ENCODE assay signal across 1 cellular context in the genomic region with DNA sequence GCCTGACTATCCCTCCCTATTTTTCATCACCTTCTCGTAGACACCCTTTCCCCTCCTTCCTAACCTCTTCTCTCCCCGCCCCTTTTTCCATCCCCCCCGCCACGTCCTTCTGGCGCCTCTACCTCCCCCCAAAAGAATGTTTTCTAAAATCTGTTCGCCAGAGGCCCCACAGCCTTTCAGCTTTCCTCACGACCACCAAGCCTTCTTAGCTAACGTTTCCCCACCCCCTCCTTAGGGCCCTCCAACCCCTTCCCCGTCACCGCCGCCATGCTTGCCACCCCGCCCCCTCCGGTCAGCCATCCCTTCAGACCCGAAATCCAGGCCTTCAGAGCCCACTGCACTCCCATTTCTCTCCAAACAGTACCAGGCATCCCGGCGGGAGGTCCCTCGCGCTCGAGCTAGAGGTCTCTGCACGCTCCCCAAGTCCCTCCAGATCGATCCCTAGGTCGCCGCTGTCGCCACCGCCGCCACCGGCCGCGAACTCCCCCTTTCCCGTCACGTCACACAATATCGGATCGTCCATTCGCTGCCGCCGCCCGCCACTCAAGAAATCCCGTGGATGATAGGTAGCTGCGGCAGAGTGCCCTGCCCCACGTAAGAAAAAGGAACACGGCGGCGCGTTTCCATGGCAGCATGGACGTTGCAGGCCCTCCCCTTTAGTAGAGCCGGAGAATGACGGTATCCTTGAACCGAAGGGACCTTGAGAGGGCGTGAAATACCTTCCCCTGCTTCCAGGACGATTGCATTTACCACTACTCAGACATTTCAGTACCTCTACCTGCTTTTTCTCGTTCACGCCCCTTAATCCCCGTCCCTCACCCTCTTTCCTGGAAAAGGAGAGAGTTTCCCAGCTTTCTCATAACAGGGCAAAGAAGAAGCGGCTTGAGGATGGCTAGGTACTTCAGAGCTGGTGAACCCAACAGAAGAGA.
TF ChIP-seq lines count a peak whose summit lies in the region.

A gene with protein sequence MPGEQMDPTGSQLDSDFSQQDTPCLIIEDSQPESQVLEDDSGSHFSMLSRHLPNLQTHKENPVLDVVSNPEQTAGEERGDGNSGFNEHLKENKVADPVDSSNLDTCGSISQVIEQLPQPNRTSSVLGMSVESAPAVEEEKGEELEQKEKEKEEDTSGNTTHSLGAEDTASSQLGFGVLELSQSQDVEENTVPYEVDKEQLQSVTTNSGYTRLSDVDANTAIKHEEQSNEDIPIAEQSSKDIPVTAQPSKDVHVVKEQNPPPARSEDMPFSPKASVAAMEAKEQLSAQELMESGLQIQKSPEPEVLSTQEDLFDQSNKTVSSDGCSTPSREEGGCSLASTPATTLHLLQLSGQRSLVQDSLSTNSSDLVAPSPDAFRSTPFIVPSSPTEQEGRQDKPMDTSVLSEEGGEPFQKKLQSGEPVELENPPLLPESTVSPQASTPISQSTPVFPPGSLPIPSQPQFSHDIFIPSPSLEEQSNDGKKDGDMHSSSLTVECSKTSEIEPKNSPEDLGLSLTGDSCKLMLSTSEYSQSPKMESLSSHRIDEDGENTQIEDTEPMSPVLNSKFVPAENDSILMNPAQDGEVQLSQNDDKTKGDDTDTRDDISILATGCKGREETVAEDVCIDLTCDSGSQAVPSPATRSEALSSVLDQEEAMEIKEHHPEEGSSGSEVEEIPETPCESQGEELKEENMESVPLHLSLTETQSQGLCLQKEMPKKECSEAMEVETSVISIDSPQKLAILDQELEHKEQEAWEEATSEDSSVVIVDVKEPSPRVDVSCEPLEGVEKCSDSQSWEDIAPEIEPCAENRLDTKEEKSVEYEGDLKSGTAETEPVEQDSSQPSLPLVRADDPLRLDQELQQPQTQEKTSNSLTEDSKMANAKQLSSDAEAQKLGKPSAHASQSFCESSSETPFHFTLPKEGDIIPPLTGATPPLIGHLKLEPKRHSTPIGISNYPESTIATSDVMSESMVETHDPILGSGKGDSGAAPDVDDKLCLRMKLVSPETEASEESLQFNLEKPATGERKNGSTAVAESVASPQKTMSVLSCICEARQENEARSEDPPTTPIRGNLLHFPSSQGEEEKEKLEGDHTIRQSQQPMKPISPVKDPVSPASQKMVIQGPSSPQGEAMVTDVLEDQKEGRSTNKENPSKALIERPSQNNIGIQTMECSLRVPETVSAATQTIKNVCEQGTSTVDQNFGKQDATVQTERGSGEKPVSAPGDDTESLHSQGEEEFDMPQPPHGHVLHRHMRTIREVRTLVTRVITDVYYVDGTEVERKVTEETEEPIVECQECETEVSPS (N-terminal part only) (minus strand): TSS at position 484 of the 929 bp plus-strand sequence. CDS start 113 bp downstream, at position 371.

TF ChIP-seq in K562, 482 proteins besides CTCF, POLR2A, EP300 and RAD21 (continued from another document and continues in another):
- TF ChIP-seq, protein P1, sequence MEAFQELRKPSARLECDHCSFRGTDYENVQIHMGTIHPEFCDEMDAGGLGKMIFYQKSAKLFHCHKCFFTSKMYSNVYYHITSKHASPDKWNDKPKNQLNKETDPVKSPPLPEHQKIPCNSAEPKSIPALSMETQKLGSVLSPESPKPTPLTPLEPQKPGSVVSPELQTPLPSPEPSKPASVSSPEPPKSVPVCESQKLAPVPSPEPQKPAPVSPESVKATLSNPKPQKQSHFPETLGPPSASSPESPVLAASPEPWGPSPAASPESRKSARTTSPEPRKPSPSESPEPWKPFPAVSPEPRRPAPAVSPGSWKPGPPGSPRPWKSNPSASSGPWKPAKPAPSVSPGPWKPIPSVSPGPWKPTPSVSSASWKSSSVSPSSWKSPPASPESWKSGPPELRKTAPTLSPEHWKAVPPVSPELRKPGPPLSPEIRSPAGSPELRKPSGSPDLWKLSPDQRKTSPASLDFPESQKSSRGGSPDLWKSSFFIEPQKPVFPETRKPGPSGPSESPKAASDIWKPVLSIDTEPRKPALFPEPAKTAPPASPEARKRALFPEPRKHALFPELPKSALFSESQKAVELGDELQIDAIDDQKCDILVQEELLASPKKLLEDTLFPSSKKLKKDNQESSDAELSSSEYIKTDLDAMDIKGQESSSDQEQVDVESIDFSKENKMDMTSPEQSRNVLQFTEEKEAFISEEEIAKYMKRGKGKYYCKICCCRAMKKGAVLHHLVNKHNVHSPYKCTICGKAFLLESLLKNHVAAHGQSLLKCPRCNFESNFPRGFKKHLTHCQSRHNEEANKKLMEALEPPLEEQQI (IDR thresholded peaks at IDR 0.05): no peak
- TF ChIP-seq LARP7 (IDR thresholded peaks at IDR 0.05) (peak; percentile 54; the same call in 1 of the 2 replicates), SMAD3 (CRISPR knock-in tag; conservative IDR thresholded peaks at IDR 0.05) (no peak), PHF8 (IDR thresholded peaks at IDR 0.05; ENCODE audit: borderline replicate concordance, low read length) (peak; percentile 80; the same call in 1 of the 2 replicates), SRSF1 (IDR thresholded peaks at IDR 0.05; ENCODE audit: low read depth, low read length) (no peak), CBFA2T2 (conservative IDR thresholded peaks at IDR 0.05) (no peak), KAT2B (IDR thresholded peaks at IDR 0.05; ENCODE audit: low read depth, low read length) (no peak), MYBL2 (IDR thresholded peaks at IDR 0.05; ENCODE audit: low read depth) (no peak), MYBL2 (CRISPR knock-in tag; IDR thresholded peaks at IDR 0.05; ENCODE audit: borderline replicate concordance) (no peak), SUPT5H (IDR thresholded peaks at IDR 0.05) (peak; percentile 72), NCOA2 (IDR thresholded peaks at IDR 0.05; ENCODE audit: partially characterized antibody in 2 of 2) (no peak), HNRNPUL1 (IDR thresholded peaks at IDR 0.05; ENCODE audit: low read length) (no peak), L3MBTL2 (IDR thresholded peaks at IDR 0.05) (peak; percentile 35; the same call in 1 of the 2 replicates), SRSF7 (optimal IDR thresholded peaks at IDR 0.05; ENCODE audit: low read depth, low read length) (no peak), MTF1 (CRISPR knock-in tag; IDR thresholded peaks at IDR 0.05; ENCODE audit: borderline replicate concordance) (no peak), CEBPB (tag; IDR thresholded peaks at IDR 0.05) (no peak), MBD2 (IDR thresholded peaks at IDR 0.05; ENCODE audit: borderline replicate concordance, low read depth) (peak; percentile 94), NR2C1 (IDR thresholded peaks at IDR 0.05) (no peak), NR2C1 (tag; IDR thresholded peaks at IDR 0.05) (0 out of 2 replicates have a peak, but pooled peaks have one; percentile 6), ZNF699 (CRISPR knock-in tag; IDR thresholded peaks at IDR 0.05; ENCODE audit: insufficient replicate concordance) (no peak), ZNF23 (CRISPR knock-in tag; IDR thresholded peaks at IDR 0.05) (no peak), CC2D1A (IDR thresholded peaks at IDR 0.05) (no peak; the same call in 1 of the 2 replicates), YY1 (IDR thresholded peaks at IDR 0.05; ENCODE audit: borderline replicate concordance in 1 of 3, control insufficient read depth in 1 of 3, extremely low read depth in 1 of 3, insufficient read depth in 3 of 3, insufficient read length in 1 of 3, insufficient replicate concordance in 2 of 3, low read depth in 1 of 3, low read length in 2 of 3) (peak in 2 of 3 experiments; percentile 75 to 87), SIN3A (IDR thresholded peaks at IDR 0.05; ENCODE audit: borderline replicate concordance in 2 of 2, control insufficient read depth in 1 of 2, low read depth in 2 of 2, low read length in 2 of 2) (peak; percentile 22 to 87; a peak in 2 of 4 replicates), KDM2B (CRISPR knock-in tag; IDR thresholded peaks at IDR 0.05) (no peak), KLF10 (CRISPR knock-in tag; IDR thresholded peaks at IDR 0.05) (no peak), RBBP5 (IDR thresholded peaks at IDR 0.05; ENCODE audit: borderline replicate concordance, insufficient read depth, low read length, poor library complexity, severe bottlenecking) (peak; percentile 87), ESRRA (IDR thresholded peaks at IDR 0.05; ENCODE audit: borderline replicate concordance, low read depth) (peak; percentile 72; the same call in 1 of the 2 replicates), BACH1 (tag; IDR thresholded peaks at IDR 0.05) (no peak), SNIP1 (IDR thresholded peaks at IDR 0.05; ENCODE audit: low read depth) (no peak), MAFG (tag; conservative IDR thresholded peaks at IDR 0.05) (no peak)
- TF ChIP-seq, protein P2, sequence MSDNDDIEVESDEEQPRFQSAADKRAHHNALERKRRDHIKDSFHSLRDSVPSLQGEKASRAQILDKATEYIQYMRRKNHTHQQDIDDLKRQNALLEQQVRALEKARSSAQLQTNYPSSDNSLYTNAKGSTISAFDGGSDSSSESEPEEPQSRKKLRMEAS (CRISPR knock-in tag; IDR thresholded peaks at IDR 0.05): peak; percentile 20; the same call in 1 of the 2 replicates
- TF ChIP-seq, protein P3, sequence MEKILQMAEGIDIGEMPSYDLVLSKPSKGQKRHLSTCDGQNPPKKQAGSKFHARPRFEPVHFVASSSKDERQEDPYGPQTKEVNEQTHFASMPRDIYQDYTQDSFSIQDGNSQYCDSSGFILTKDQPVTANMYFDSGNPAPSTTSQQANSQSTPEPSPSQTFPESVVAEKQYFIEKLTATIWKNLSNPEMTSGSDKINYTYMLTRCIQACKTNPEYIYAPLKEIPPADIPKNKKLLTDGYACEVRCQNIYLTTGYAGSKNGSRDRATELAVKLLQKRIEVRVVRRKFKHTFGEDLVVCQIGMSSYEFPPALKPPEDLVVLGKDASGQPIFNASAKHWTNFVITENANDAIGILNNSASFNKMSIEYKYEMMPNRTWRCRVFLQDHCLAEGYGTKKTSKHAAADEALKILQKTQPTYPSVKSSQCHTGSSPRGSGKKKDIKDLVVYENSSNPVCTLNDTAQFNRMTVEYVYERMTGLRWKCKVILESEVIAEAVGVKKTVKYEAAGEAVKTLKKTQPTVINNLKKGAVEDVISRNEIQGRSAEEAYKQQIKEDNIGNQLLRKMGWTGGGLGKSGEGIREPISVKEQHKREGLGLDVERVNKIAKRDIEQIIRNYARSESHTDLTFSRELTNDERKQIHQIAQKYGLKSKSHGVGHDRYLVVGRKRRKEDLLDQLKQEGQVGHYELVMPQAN (IDR thresholded peaks at IDR 0.05; ENCODE audit: borderline replicate concordance): peak; percentile 95
- TF ChIP-seq, protein P4, sequence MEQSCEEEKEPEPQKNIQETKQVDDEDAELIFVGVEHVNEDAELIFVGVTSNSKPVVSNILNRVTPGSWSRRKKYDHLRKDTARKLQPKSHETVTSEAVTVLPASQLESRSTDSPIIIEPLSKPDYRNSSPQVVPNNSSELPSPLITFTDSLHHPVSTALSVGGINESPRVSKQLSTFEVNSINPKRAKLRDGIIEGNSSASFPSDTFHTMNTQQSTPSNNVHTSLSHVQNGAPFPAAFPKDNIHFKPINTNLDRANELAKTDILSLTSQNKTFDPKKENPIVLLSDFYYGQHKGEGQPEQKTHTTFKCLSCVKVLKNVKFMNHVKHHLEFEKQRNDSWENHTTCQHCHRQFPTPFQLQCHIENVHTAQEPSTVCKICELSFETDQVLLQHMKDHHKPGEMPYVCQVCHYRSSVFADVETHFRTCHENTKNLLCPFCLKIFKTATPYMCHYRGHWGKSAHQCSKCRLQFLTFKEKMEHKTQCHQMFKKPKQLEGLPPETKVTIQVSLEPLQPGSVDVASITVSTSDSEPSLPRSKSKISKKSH (CRISPR knock-in tag; IDR thresholded peaks at IDR 0.05): no peak
- TF ChIP-seq, protein P5, sequence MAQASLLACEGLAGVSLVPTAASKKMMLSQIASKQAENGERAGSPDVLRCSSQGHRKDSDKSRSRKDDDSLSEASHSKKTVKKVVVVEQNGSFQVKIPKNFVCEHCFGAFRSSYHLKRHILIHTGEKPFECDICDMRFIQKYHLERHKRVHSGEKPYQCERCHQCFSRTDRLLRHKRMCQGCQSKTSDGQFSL (CRISPR knock-in tag; IDR thresholded peaks at IDR 0.05): peak; percentile 50; the same call in 1 of the 2 replicates
- TF ChIP-seq, protein P5 (tag; IDR thresholded peaks at IDR 0.05): no peak
- TF ChIP-seq, protein P6, sequence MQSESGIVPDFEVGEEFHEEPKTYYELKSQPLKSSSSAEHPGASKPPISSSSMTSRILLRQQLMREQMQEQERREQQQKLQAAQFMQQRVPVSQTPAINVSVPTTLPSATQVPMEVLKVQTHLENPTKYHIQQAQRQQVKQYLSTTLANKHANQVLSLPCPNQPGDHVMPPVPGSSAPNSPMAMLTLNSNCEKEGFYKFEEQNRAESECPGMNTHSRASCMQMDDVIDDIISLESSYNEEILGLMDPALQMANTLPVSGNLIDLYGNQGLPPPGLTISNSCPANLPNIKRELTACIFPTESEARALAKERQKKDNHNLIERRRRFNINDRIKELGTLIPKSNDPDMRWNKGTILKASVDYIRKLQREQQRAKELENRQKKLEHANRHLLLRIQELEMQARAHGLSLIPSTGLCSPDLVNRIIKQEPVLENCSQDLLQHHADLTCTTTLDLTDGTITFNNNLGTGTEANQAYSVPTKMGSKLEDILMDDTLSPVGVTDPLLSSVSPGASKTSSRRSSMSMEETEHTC (IDR thresholded peaks at IDR 0.05): no peak
- TF ChIP-seq, protein P7, sequence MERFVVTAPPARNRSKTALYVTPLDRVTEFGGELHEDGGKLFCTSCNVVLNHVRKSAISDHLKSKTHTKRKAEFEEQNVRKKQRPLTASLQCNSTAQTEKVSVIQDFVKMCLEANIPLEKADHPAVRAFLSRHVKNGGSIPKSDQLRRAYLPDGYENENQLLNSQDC (CRISPR knock-in tag; IDR thresholded peaks at IDR 0.05): no peak
- TF ChIP-seq, protein P8, sequence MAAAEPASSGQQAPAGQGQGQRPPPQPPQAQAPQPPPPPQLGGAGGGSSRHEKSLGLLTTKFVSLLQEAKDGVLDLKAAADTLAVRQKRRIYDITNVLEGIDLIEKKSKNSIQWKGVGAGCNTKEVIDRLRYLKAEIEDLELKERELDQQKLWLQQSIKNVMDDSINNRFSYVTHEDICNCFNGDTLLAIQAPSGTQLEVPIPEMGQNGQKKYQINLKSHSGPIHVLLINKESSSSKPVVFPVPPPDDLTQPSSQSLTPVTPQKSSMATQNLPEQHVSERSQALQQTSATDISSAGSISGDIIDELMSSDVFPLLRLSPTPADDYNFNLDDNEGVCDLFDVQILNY (CRISPR knock-in tag; IDR thresholded peaks at IDR 0.05): no peak
- TF ChIP-seq, protein P9, sequence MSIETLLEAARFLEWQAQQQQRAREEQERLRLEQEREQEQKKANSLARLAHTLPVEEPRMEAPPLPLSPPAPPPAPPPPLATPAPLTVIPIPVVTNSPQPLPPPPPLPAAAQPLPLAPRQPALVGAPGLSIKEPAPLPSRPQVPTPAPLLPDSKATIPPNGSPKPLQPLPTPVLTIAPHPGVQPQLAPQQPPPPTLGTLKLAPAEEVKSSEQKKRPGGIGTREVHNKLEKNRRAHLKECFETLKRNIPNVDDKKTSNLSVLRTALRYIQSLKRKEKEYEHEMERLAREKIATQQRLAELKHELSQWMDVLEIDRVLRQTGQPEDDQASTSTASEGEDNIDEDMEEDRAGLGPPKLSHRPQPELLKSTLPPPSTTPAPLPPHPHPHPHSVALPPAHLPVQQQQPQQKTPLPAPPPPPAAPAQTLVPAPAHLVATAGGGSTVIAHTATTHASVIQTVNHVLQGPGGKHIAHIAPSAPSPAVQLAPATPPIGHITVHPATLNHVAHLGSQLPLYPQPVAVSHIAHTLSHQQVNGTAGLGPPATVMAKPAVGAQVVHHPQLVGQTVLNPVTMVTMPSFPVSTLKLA (conservative IDR thresholded peaks at IDR 0.05): peak; percentile 61 to 83; a peak in 2 of 4 replicates
